24 cellular contexts compared by ENCODE assay signal in genomic region chr2:113227290-113227689, GRCh38. TPM values are rescaled to one million over a fixed set of nuclear protein-coding genes. Genes with fewer than 3 reads are reported as not detected.
DNase-seq lines count a peak whose midpoint lies in the region; ATAC-seq and TF ChIP-seq lines count a peak whose summit lies in the region.
"Had no signal": no experiment of that assay in that cellular context is flagged by ENCODE, and none has a peak within 500 bp of the region (broad histone marks: within the 10 kb centered on the region; RNA-seq: fewer than 3 reads in every experiment).

No MANE protein-coding gene starts in this region.

- H3K27me3 ChIP-seq in Loucy (ENCODE audit: insufficient read depth, low read length, poor library complexity, severe bottlenecking) (no peaks in the 10 kb centered on the region), gastrocnemius medialis (no peaks in the 10 kb centered on the region), stomach (no peaks in the 10 kb centered on the region)
- H3K27me3 ChIP-seq: foreskin keratinocyte, transverse colon had no signal

- in situ Hi-C loops in gastrocnemius medialis (cut with MboI; ENCODE audit: low sequenced_read_pairs in 4 of 4), result no loop called here

- no peak for ATAC-seq in HG02840 (IDR thresholded peaks at IDR 0.05; ENCODE audit: low FRiP score, unreplicated experiment)
- ATAC-seq in gastrocnemius medialis, result no peak
- no peak for ATAC-seq in sciatic nerve
- ATAC-seq: foreskin keratinocyte, mucosa of descending colon, psoas muscle had no signal

- no peak for TF ChIP-seq EP300 in stomach (IDR thresholded peaks at IDR 0.05)

- H3K9me2 ChIP-seq in Loucy (replicated peaks; ENCODE audit: low read depth, low read length), result no peaks in the 10 kb centered on the region
- H3K9me2 ChIP-seq: SK-N-SH had no signal

- H3K4me1 Mint-ChIP-seq in mesothelial cell of epicardium, result peaks cover 54% of the 10 kb centered on the region

- H3K4me1 ChIP-seq in Loucy (ENCODE audit: insufficient read depth, low read length, poor library complexity, severe bottlenecking), result peaks cover 7% of the 10 kb centered on the region
- H3K4me1 ChIP-seq in gastrocnemius medialis, result no peaks in the 10 kb centered on the region
- H3K4me1 ChIP-seq in stomach, result peaks cover 21 to 59% (median 42%) of the 10 kb centered on the region in 4 donors
- H3K4me1 ChIP-seq: foreskin keratinocyte, psoas muscle had no signal

- no peak overlapping the region for H3K9ac ChIP-seq in Loucy (ENCODE audit: low read depth, low read length, poor library complexity, severe bottlenecking)
- H3K9ac ChIP-seq: SK-N-SH had no signal

- H3K4me2 ChIP-seq in Loucy (ENCODE audit: low read depth, low read length, poor library complexity, severe bottlenecking), result no peak overlapping the region
- H3K4me2 ChIP-seq: SK-N-SH had no signal

- H2AFZ ChIP-seq in Loucy (ENCODE audit: low read length), result no peak overlapping the region

- H3K36me3 Mint-ChIP-seq in mesothelial cell of epicardium, result no peaks in the 10 kb centered on the region
- H3K36me3 Mint-ChIP-seq: activated CD8-positive, alpha-beta memory T cell treated with anti-CD3 and anti-CD28 coated beads, Interleukin-2, amount 10 ng/mL, durations not matched to agents 7 days and 5 days; activated naive CD4-positive, alpha-beta T cell treated with anti-CD3 and anti-CD28 coated beads, Interleukin-2, amount 50 U/mL, for 24 hours had no signal

- H3K4me3 ChIP-seq in Loucy (ENCODE audit: low read length, poor library complexity, severe bottlenecking), result no peak overlapping the region
- no peak overlapping the region for H3K4me3 ChIP-seq in choroid plexus epithelial cell (ENCODE audit: low read depth, low read length)
- no peak overlapping the region for H3K4me3 ChIP-seq in gastrocnemius medialis
- H3K4me3 ChIP-seq in stomach, result no peak overlapping the region
- H3K4me3 ChIP-seq: mucosa of descending colon, psoas muscle, transverse colon had no signal

- no peaks in the 10 kb centered on the region for H3K79me2 ChIP-seq in Loucy (ENCODE audit: insufficient read depth, low read length)

- peak; percentile 24; the same call in 1 of the 2 replicates for TF ChIP-seq CTCF in 22Rv1 (IDR thresholded peaks at IDR 0.05)
- peak; percentile 27 for TF ChIP-seq CTCF in Loucy (conservative IDR thresholded peaks at IDR 0.05; ENCODE audit: low read length)
- TF ChIP-seq CTCF in choroid plexus epithelial cell (conservative IDR thresholded peaks at IDR 0.05; ENCODE audit: low read depth, low read length), result peak; percentile 20
- TF ChIP-seq CTCF in mesothelial cell of epicardium (IDR thresholded peaks at IDR 0.05; ENCODE audit: unreplicated experiment), result no peak
- TF ChIP-seq CTCF in gastrocnemius medialis (IDR thresholded peaks at IDR 0.05 in 4 of 5, conservative IDR thresholded peaks at IDR 0.05 in 1 of 5), result no peak
- TF ChIP-seq CTCF in stomach (IDR thresholded peaks at IDR 0.05), result no peak

- peak overlapping the region; percentile 3 for H3K27ac Mint-ChIP-seq in mesothelial cell of epicardium
- H3K27ac Mint-ChIP-seq: activated CD8-positive, alpha-beta memory T cell treated with anti-CD3 and anti-CD28 coated beads, Interleukin-2, amount 10 ng/mL, durations not matched to agents 7 days and 5 days; activated naive CD4-positive, alpha-beta T cell treated with anti-CD3 and anti-CD28 coated beads, Interleukin-2, amount 50 U/mL, for 24 hours had no signal

- H3F3A ChIP-seq in Loucy (ENCODE audit: low read depth), result no peaks in the 10 kb centered on the region

- no peaks in the 10 kb centered on the region for H3K27me3 Mint-ChIP-seq in mesothelial cell of epicardium (ENCODE audit: low read depth)
- H3K27me3 Mint-ChIP-seq: activated CD8-positive, alpha-beta memory T cell treated with anti-CD3 and anti-CD28 coated beads, Interleukin-2, amount 10 ng/mL, durations not matched to agents 7 days and 5 days; activated naive CD4-positive, alpha-beta T cell treated with anti-CD3 and anti-CD28 coated beads, Interleukin-2, amount 50 U/mL, for 24 hours had no signal

- H3K4me3 Mint-ChIP-seq in mesothelial cell of epicardium, result no peak overlapping the region
- H3K4me3 Mint-ChIP-seq: activated CD8-positive, alpha-beta memory T cell treated with anti-CD3 and anti-CD28 coated beads, Interleukin-2, amount 10 ng/mL, durations not matched to agents 7 days and 5 days; activated naive CD4-positive, alpha-beta T cell treated with anti-CD3 and anti-CD28 coated beads, Interleukin-2, amount 50 U/mL, for 24 hours had no signal

- DNase-seq in choroid plexus epithelial cell (ENCODE audit: low read depth) (no peak), mesothelial cell of epicardium (ENCODE audit: low spot score in 2 of 2, unreplicated experiment in 2 of 2) (no peak), gastrocnemius medialis (no peak), sciatic nerve (ENCODE audit: low spot score) (no peak), stomach (no peak)
- DNase-seq: activated CD4-positive, alpha-beta T cell treated with anti-CD3 and anti-CD28 coated beads for 48 hours; activated CD8-positive, alpha-beta memory T cell treated with anti-CD3 and anti-CD28 coated beads, Interleukin-2, amount 10 ng/mL, durations not matched to agents 7 days and 5 days; anterior cingulate cortex; central memory CD4-positive, alpha-beta T cell; foreskin keratinocyte; hippocampal formation; mucosa of descending colon; NCI-H1105; NCI-H2029; psoas muscle; SK-N-SH; stimulated activated CD8-positive, alpha-beta memory T cell treated with anti-CD3 and anti-CD28 coated beads, Interleukin-4, amount 100 ng/mL, for 48 hours; transverse colon had no signal

- no peaks in the 10 kb centered on the region for H3K9me3 Mint-ChIP-seq in mesothelial cell of epicardium
- H3K9me3 Mint-ChIP-seq: activated naive CD4-positive, alpha-beta T cell treated with anti-CD3 and anti-CD28 coated beads, Interleukin-2, amount 50 U/mL, for 24 hours had no signal

- TF ChIP-seq POLR2A in gastrocnemius medialis (IDR thresholded peaks at IDR 0.05), result no peak
- TF ChIP-seq POLR2A in stomach (IDR thresholded peaks at IDR 0.05), result no peak

- no peaks in the 10 kb centered on the region for H3K9me3 ChIP-seq in Loucy (ENCODE audit: insufficient read depth, low read depth, low read length)
- no peaks in the 10 kb centered on the region for H3K9me3 ChIP-seq in gastrocnemius medialis
- H3K9me3 ChIP-seq in stomach, result no peaks in the 10 kb centered on the region
- H3K9me3 ChIP-seq: mucosa of descending colon, psoas muscle, SK-N-SH, transverse colon had no signal

- no peaks in the 10 kb centered on the region for H4K20me1 ChIP-seq in Loucy (ENCODE audit: insufficient read depth, low read length, poor library complexity, severe bottlenecking)

- H3K27ac ChIP-seq in 22Rv1 (no peak overlapping the region), gastrocnemius medialis (no peak overlapping the region), stomach (peak overlapping the region in 2 of 5 donors; percentile 45 to 46)
- H3K27ac ChIP-seq: epithelial cell of prostate, foreskin keratinocyte, psoas muscle, transverse colon had no signal

- no peaks in the 10 kb centered on the region for H3K36me3 ChIP-seq in Loucy (ENCODE audit: insufficient read depth, low read length)
- no peaks in the 10 kb centered on the region for H3K36me3 ChIP-seq in gastrocnemius medialis
- no peaks in the 10 kb centered on the region for H3K36me3 ChIP-seq in stomach
- H3K36me3 ChIP-seq: transverse colon had no signal

- 35 to 68% (median 45%) methylated on average over 1 of the region's 1 CpG for WGBS in stomach, 5 donors

- intact Hi-C loops in gastrocnemius medialis (cut with DNase I; ENCODE audit: low total_unique reads) (no loop called here), sciatic nerve (cut with DNase I) (no loop called here), stomach (cut with DNase I; ENCODE audit: low total_unique reads) (no loop called here)

RNA-seq across cellular contexts. Expression of gene PAX8, which starts 51.4 kb away (rescaled TPM):
- 0.13 to 0.31 TPM in 2 of 3 replicates, not detected in the other for total RNA-seq in mesothelial cell of epicardium
- total RNA-seq in gastrocnemius medialis, result 1 to 10 TPM in 3 of 4 donors, under 1 TPM in 1; 0.27 to 8.7 (median 2.1) TPM
- 1.2 TPM for total RNA-seq in sciatic nerve
- 1 to 10 TPM in 2 of 5 donors, not detected in 3; 4.0 to 6.5 TPM for total RNA-seq in stomach
- polyA plus RNA-seq in stomach, result 1 to 10 TPM in 1 of 3 donors, under 1 TPM in 2; 0.28 to 1.1 (median 0.50) TPM
- polyA plus RNA-seq: neural cell had no signal

RNA-seq across cellular contexts. Expression of gene PSD4, which starts 53.5 kb away (rescaled TPM):
- total RNA-seq in mesothelial cell of epicardium, result 16.6 to 21.4 TPM (median 20.1 TPM) in 3 replicates
- total RNA-seq in gastrocnemius medialis, result 1 to 10 TPM in 3 of 4 donors, under 1 TPM in 1; 0.32 to 1.3 (median 1.2) TPM
- 20.3 TPM for total RNA-seq in sciatic nerve
- 100 to 1,000 TPM in 2 of 5 donors, 10 to 100 TPM in 3; 35.3 to 146 (median 73.5) TPM for total RNA-seq in stomach
- polyA plus RNA-seq in stomach, result 10 to 100 TPM; 19.9 to 23.8 (median 19.9) TPM

Comparison
In these comparisons a context has a peak if more than half of its experiments do, and no peak if none do; other contexts are left out.
1. CTCF ChIP-seq: peak in 22Rv1 (single experiment), Loucy (single experiment) and choroid plexus epithelial cell (single experiment); none in mesothelial cell of epicardium (single experiment), gastrocnemius medialis (0 of 5) and stomach (0 of 7).